18 cellular contexts compared by ENCODE assay signal in genomic region chr9:134035041-134036039, GRCh38.
"Had no signal": no experiment of that assay in that cellular context is flagged by ENCODE, and none has a peak within 500 bp of the region (broad histone marks: within the 10 kb centered on the region; RNA-seq: fewer than 3 reads in every experiment).

No MANE protein-coding gene starts in this region.

- H3K9me3 ChIP-seq: neutrophil had no signal

- H3K4me3 ChIP-seq: cardiac muscle cell, heart left ventricle, skin epidermis, tibial nerve, vagina had no signal

- H3K27me3 ChIP-seq: cardiac muscle cell, heart left ventricle, neutrophil, tibial nerve, vagina had no signal

- H3K27ac ChIP-seq: cardiac muscle cell, heart left ventricle, neutrophil, skin epidermis, tibial nerve, vagina had no signal

- H3K4me3 Mint-ChIP-seq: activated CD4-positive, alpha-beta T cell treated with anti-CD3 and anti-CD28 coated beads, Interleukin-2, amount 10 ng/mL, durations not matched to agents 24 days and 14 days; activated CD8-positive, alpha-beta T cell treated with anti-CD3 and anti-CD28 coated beads, Interleukin-2, amount 10 ng/mL, durations not matched to agents 7 days and 5 days; naive thymus-derived CD4-positive, alpha-beta T cell; T-helper 17 cell; WTC11 had no signal

- ATAC-seq: activated CD8-positive, alpha-beta T cell treated with anti-CD3 and anti-CD28 coated beads, Interleukin-2, amount 10 ng/mL, durations not matched to agents 7 days and 5 days; left colon; naive thymus-derived CD4-positive, alpha-beta T cell; T-helper 17 cell; WTC11 had no signal

- DNase-seq: activated CD4-positive, alpha-beta T cell treated with anti-CD3 and anti-CD28 coated beads, Interleukin-2, amount 10 ng/mL, durations not matched to agents 24 days and 14 days; activated CD8-positive, alpha-beta memory T cell treated with anti-CD3 and anti-CD28 coated beads, Interleukin-2, amount 50 U/mL, for 4 hours; activated CD8-positive, alpha-beta T cell treated with anti-CD3 and anti-CD28 coated beads, Interleukin-2, amount 10 ng/mL, durations not matched to agents 7 days and 5 days; activated naive CD4-positive, alpha-beta T cell treated with anti-CD3 and anti-CD28 coated beads, Interleukin-2, amount 50 U/mL, for 16 hours; effector CD8-positive, alpha-beta T cell; left colon; naive thymus-derived CD4-positive, alpha-beta T cell; retina; stimulated activated CD4-positive, alpha-beta T cell treated with anti-CD3 and anti-CD28 coated beads, Interleukin-4, amount 100 ng/mL, for 24 hours; stimulated activated naive CD4-positive, alpha-beta T cell treated with Interleukin-2 at 50 U/mL for 16 hours; T-helper 17 cell had no signal

- H3K4me1 Mint-ChIP-seq: activated CD4-positive, alpha-beta T cell treated with anti-CD3 and anti-CD28 coated beads, Interleukin-2, amount 10 ng/mL, durations not matched to agents 24 days and 14 days; WTC11 had no signal

- H3K27ac Mint-ChIP-seq: activated CD4-positive, alpha-beta T cell treated with anti-CD3 and anti-CD28 coated beads, Interleukin-2, amount 10 ng/mL, durations not matched to agents 24 days and 14 days; activated CD8-positive, alpha-beta T cell treated with anti-CD3 and anti-CD28 coated beads, Interleukin-2, amount 10 ng/mL, durations not matched to agents 7 days and 5 days; T-helper 17 cell; WTC11 had no signal

- H3K9me3 Mint-ChIP-seq: activated CD4-positive, alpha-beta T cell treated with anti-CD3 and anti-CD28 coated beads, Interleukin-2, amount 10 ng/mL, durations not matched to agents 24 days and 14 days; WTC11 had no signal

- H3K4me1 ChIP-seq: heart left ventricle, vagina had no signal

- H3K27me3 Mint-ChIP-seq: activated CD4-positive, alpha-beta T cell treated with anti-CD3 and anti-CD28 coated beads, Interleukin-2, amount 10 ng/mL, durations not matched to agents 24 days and 14 days; naive thymus-derived CD4-positive, alpha-beta T cell; T-helper 17 cell had no signal
